In genomic region chr2:73920577-73921545, GRCh38 we compare ENCODE assay signal across 1 cellular context.
TF ChIP-seq lines count a peak whose summit lies in the region.

No MANE protein-coding gene starts in this region.

TF ChIP-seq in SK-N-SH, 30 proteins besides CTCF, POLR2A, EP300 and RAD21 (continued from another document):
- TF ChIP-seq MXI1 (IDR thresholded peaks at IDR 0.05; ENCODE audit: low read depth, low read length) (no peak), IRF3 (IDR thresholded peaks at IDR 0.05; ENCODE audit: low read depth, low read length) (no peak), USF2 (IDR thresholded peaks at IDR 0.05; ENCODE audit: borderline replicate concordance, low read depth, low read length) (no peak), USF1 (IDR thresholded peaks at IDR 0.05; ENCODE audit: borderline replicate concordance, low read depth) (no peak), CHD2 (IDR thresholded peaks at IDR 0.05; ENCODE audit: low read length, partially characterized antibody) (no peak)
